1 cellular context compared by ENCODE assay signal in genomic region chrX:125492439-125492838, GRCh38.
TF ChIP-seq lines count a peak whose summit lies in the region.

No MANE protein-coding gene starts in this region.

TF ChIP-seq in K562, 482 proteins besides CTCF, POLR2A, EP300 and RAD21 (continued from another document and continues in another):
- TF ChIP-seq ZMIZ1 (IDR thresholded peaks at IDR 0.05; ENCODE audit: low read depth in 2 of 2, low read length in 2 of 2) (0 out of 4 replicates have a peak, but pooled peaks of 1 of the 2 experiments have one; percentile 33), HEY1 (CRISPR knock-in tag; IDR thresholded peaks at IDR 0.05; ENCODE audit: borderline replicate concordance) (no peak), BRD9 (IDR thresholded peaks at IDR 0.05; ENCODE audit: low read depth, partially characterized antibody) (no peak), ID3 (CRISPR knock-in tag; IDR thresholded peaks at IDR 0.05) (no peak), ID3 (tag; IDR thresholded peaks at IDR 0.05) (no peak), KDM1A (IDR thresholded peaks at IDR 0.05) (peak; percentile 28 to 37; a peak in 1 of 4 replicates), ZFP36 (IDR thresholded peaks at IDR 0.05; ENCODE audit: low read depth, low read length, partially characterized antibody) (no peak), TEAD4 (IDR thresholded peaks at IDR 0.05; ENCODE audit: low read length) (peak; percentile 95), TEAD4 (CRISPR knock-in tag; IDR thresholded peaks at IDR 0.05; ENCODE audit: borderline replicate concordance) (no peak), ARID1B (IDR thresholded peaks at IDR 0.05) (peak; percentile 93), POLR2AphosphoS5 (IDR thresholded peaks at IDR 0.05; ENCODE audit: control insufficient read depth, insufficient read depth, low read depth, low read length) (peak; percentile 77), POLR2AphosphoS2 (IDR thresholded peaks at IDR 0.05; ENCODE audit: low read length) (no peak), ZBTB34 (CRISPR knock-in tag; IDR thresholded peaks at IDR 0.05) (no peak), TBL1XR1 (IDR thresholded peaks at IDR 0.05; ENCODE audit: low read length in 2 of 2) (0 out of 4 replicates have a peak, but pooled peaks of 1 of the 2 experiments have one; percentile 24), CHAMP1 (IDR thresholded peaks at IDR 0.05) (peak; percentile 60), CREB1 (IDR thresholded peaks at IDR 0.05) (no peak; the same call in 1 of the 2 replicates), CREB1 (CRISPR knock-in tag; IDR thresholded peaks at IDR 0.05) (no peak), ZNF354B (CRISPR knock-in tag; IDR thresholded peaks at IDR 0.05) (no peak), ZNF639 (CRISPR knock-in tag; conservative IDR thresholded peaks at IDR 0.05 in 1 of 2, IDR thresholded peaks at IDR 0.05 in 1 of 2) (no peak), MNT (conservative IDR thresholded peaks at IDR 0.05) (0 out of 4 replicates have a peak, but pooled peaks of 1 of the 2 experiments have one; percentile 11), TAF1 (IDR thresholded peaks at IDR 0.05; ENCODE audit: control insufficient read depth, extremely low read depth, insufficient read depth, low read length, severe bottlenecking) (no peak), MYBL2 (IDR thresholded peaks at IDR 0.05; ENCODE audit: low read depth) (no peak), MYBL2 (CRISPR knock-in tag; IDR thresholded peaks at IDR 0.05; ENCODE audit: borderline replicate concordance) (no peak), CBFA2T2 (conservative IDR thresholded peaks at IDR 0.05) (peak; percentile 91), ATF7 (IDR thresholded peaks at IDR 0.05) (no peak), LEF1 (IDR thresholded peaks at IDR 0.05) (peak; percentile 48; the same call in 1 of the 2 replicates), FIP1L1 (IDR thresholded peaks at IDR 0.05; ENCODE audit: low read depth, low read length, poor library complexity, severe bottlenecking) (no peak), SMAD4 (CRISPR knock-in tag; conservative IDR thresholded peaks at IDR 0.05) (0 out of 2 replicates have a peak, but pooled peaks have one; percentile 26), CBFA2T3 (IDR thresholded peaks at IDR 0.05) (peak; percentile 95), MTA2 (IDR thresholded peaks at IDR 0.05; ENCODE audit: low read depth) (peak; percentile 82), SIN3A (IDR thresholded peaks at IDR 0.05; ENCODE audit: borderline replicate concordance in 2 of 2, control insufficient read depth in 1 of 2, low read depth in 2 of 2, low read length in 2 of 2) (no peak), PHB2 (IDR thresholded peaks at IDR 0.05; ENCODE audit: low read depth) (peak; percentile 53; the same call in 1 of the 2 replicates), MAZ (CRISPR knock-in tag; conservative IDR thresholded peaks at IDR 0.05 in 1 of 2, IDR thresholded peaks at IDR 0.05 in 1 of 2) (no peak), TEAD1 (CRISPR knock-in tag; IDR thresholded peaks at IDR 0.05) (peak in 1 of 2 experiments; percentile 72; a peak in 2 of 4 replicates), GATA2 (CRISPR knock-in tag; IDR thresholded peaks at IDR 0.05) (peak; percentile 58; the same call in 1 of the 2 replicates), NR1H2 (CRISPR knock-in tag; IDR thresholded peaks at IDR 0.05) (no peak), ERF (CRISPR knock-in tag; IDR thresholded peaks at IDR 0.05) (no peak), SMAD2 (IDR thresholded peaks at IDR 0.05; ENCODE audit: low read depth, low read length) (no peak), DPF2 (IDR thresholded peaks at IDR 0.05) (peak; percentile 90), NFIC (IDR thresholded peaks at IDR 0.05) (peak; percentile 68), SREBF2 (CRISPR knock-in tag; IDR thresholded peaks at IDR 0.05) (no peak), HOXB6 (CRISPR knock-in tag; IDR thresholded peaks at IDR 0.05; ENCODE audit: borderline replicate concordance) (no peak), ARNT (IDR thresholded peaks at IDR 0.05) (no peak; a peak in 1 of 4 replicates), STAT5A (IDR thresholded peaks at IDR 0.05; ENCODE audit: borderline replicate concordance, low read length) (peak; percentile 80), CC2D1A (IDR thresholded peaks at IDR 0.05) (peak; percentile 82; the same call in 1 of the 2 replicates)
- TF ChIP-seq, protein P1, sequence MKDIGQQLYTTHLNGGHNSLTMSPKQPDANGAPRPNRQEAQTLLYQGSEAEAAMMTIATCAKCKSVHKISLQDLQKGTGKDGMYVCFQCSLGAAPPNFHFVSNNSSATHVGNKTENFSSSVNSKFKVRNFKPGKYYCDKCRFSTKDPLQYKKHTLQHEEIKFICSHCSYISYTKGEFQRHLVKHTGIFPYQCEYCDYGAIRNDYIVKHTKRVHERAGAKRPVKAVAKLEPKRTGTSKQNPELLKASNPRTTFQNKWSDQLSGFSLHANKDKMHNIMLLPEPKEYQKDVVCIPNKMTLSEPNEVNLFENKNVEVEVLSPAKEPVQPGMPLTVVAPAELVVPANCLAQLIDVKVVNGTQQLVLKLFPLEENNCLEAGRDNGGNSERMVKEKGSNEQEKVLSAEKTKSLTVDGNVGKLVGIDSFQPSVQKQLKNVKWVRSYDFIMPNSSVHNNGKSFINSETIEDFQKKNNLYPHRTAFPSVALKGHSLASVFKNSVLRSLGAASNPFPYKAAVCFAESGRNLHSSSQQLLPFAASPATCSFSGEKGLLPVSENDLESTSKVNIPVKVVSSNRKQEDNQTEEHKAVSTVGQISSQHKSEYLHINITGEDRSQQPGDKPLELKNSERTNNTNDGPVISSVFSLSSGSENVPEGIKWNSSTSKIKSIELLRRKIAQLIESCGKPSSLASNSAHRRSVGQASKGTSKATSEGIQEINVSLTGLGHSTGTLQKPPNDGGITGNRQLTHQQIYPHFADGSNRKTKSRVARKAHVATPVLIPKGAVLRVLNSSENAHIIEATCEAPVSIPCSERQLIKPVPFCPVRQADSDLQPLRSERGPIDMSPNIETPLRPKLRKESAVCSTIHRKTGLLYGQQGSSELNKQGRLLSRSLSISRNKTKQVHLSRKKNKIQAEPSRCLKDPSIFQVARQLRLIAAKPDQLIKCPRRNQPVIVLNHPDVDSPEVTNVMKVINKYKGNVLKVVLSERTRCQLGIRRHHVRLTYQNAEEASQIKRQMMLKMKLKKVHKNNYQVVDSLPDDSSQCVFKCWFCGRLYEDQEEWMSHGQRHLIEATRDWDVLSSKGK (CRISPR knock-in tag; IDR thresholded peaks at IDR 0.05): no peak
- TF ChIP-seq, protein P2, sequence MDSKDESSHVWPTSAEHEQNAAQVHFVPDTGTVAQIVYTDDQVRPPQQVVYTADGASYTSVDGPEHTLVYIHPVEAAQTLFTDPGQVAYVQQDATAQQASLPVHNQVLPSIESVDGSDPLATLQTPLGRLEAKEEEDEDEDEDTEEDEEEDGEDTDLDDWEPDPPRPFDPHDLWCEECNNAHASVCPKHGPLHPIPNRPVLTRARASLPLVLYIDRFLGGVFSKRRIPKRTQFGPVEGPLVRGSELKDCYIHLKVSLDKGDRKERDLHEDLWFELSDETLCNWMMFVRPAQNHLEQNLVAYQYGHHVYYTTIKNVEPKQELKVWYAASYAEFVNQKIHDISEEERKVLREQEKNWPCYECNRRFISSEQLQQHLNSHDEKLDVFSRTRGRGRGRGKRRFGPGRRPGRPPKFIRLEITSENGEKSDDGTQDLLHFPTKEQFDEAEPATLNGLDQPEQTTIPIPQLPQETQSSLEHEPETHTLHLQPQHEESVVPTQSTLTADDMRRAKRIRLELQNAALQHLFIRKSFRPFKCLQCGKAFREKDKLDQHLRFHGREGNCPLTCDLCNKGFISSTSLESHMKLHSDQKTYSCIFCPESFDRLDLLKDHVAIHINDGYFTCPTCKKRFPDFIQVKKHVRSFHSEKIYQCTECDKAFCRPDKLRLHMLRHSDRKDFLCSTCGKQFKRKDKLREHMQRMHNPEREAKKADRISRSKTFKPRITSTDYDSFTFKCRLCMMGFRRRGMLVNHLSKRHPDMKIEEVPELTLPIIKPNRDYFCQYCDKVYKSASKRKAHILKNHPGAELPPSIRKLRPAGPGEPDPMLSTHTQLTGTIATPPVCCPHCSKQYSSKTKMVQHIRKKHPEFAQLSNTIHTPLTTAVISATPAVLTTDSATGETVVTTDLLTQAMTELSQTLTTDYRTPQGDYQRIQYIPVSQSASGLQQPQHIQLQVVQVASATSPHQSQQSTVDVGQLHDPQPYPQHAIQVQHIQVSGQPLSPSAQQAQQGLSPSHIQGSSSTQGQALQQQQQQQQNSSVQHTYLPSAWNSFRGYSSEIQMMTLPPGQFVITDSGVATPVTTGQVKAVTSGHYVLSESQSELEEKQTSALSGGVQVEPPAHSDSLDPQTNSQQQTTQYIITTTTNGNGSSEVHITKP (IDR thresholded peaks at IDR 0.05; ENCODE audit: partially characterized antibody): peak; percentile 13
